8 cellular contexts compared by ENCODE assay signal in the genomic region with DNA sequence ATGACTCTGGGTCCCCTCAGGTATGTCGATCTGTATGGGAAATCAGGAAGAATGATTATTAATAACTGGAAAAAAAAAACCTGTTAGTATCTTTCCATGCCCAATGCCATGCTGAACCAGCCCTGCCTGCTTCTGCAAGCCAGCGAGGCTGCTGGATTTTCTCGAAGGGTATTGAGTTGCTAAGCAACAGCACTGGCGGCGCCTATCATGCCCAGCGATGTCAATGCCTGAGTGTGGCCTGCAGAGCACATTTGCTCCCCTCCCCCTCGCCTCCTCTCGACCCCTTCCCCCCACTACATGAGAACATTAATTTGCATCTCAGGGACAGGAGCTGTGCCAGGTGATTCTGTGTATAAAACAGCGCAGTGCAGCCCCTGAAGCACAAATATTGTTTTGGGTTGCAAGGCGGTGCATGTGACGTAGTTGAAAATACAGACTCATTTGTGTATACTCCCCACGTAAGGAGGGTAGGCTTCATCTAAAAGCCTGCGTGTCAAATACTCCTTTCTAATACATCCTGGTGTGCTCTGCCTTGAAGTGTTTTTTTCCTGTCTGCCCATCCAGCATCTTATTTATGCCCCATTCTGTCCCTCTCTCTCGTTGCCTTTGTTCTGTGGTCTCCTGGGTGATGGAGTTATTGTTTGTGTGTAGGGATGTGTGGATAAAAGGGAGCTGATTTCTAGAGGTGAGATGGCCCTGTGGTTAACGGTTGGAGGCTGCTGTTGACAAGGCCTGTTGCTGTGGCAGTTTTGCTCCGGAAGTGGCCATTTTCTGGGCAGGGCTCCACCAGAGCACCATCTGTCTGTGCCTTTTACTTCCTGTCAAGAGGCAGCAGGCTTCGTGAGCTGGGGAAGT. TPM values are rescaled to one million over a fixed set of nuclear protein-coding genes. Genes with fewer than 3 reads are reported as not detected.
DNase-seq lines count a peak whose midpoint lies in the region; ATAC-seq, FAIRE-seq and TF ChIP-seq lines count a peak whose summit lies in the region.

No MANE protein-coding gene starts in this region.

- no peak for TF ChIP-seq EP300 in H1 (IDR thresholded peaks at IDR 0.05; ENCODE audit: borderline replicate concordance in 1 of 2, low read depth in 2 of 2, low read length in 2 of 2)

- no peaks in the 10 kb centered on the region for H3K27me3 ChIP-seq in H1 (replicated peaks in 1 of 4; ENCODE audit: control insufficient read depth in 3 of 4, extremely low read depth in 1 of 4, insufficient read depth in 3 of 4, low read length in 3 of 4)
- no peaks in the 10 kb centered on the region for H3K27me3 ChIP-seq in mucosa of stomach (ENCODE audit: control insufficient read depth, insufficient read depth, low read length)

- peaks cover 2% of the 10 kb centered on the region; the same call in 1 of the 2 replicates for H3K23me2 ChIP-seq in H1 (ENCODE audit: low read depth, low read length)

- 0 out of 2 replicates have a peak overlapping the region, but pooled peaks have one; percentile 10 for H2AFZ ChIP-seq in H1 (ENCODE audit: low read length)

- WGBS in H1 (ENCODE audit: extremely low coverage in 1 of 2, insufficient coverage in 1 of 2, insufficient read length in 1 of 2, insufficient replicate concordance in 2 of 2, low coverage in 1 of 2, low lambda C conversion rate in 2 of 2, missing lambda C conversion rate in 1 of 2), 2 experiments = 37% methylated on average over 17 of the region's 17 CpGs; no CpG with 5 or more reads in 1 of the 2 experiments

- no peak overlapping the region for H2BK15ac ChIP-seq in H1 (ENCODE audit: low read length)

- no peak; a peak in 1 of 4 replicates for TF ChIP-seq RAD21 in H1 (IDR thresholded peaks at IDR 0.05 in 1 of 2, conservative IDR thresholded peaks at IDR 0.05 in 1 of 2; ENCODE audit: low read depth in 2 of 2, low read length in 2 of 2)

- TF ChIP-seq POLR2A in GM19099 (IDR thresholded peaks at IDR 0.05; ENCODE audit: extremely low read depth, insufficient read length, low read depth) = peak; percentile 63
- peak in 1 of 2 experiments; percentile 15; a peak in 1 of 3 replicates for TF ChIP-seq POLR2A in H1 (IDR thresholded peaks at IDR 0.05; ENCODE audit: control extremely low read depth in 1 of 2, low read depth in 2 of 2, low read length in 2 of 2)

- DNase-seq in AG20443 (ENCODE audit: low spot score) (peak; percentile 72), NCI-H774 (lab: John Stamatoyannopoulos, UW) (peak; percentile 76), H1 (ENCODE audit: low read depth in 1 of 2, low spot score in 2 of 2) (peak; percentile 67 to 75)
- DNase-seq in activated CD8-positive, alpha-beta memory T cell treated with anti-CD3 and anti-CD28 coated beads for 48 hours (ENCODE audit: low read depth in 2 of 3, low spot score in 2 of 3) = peak in 2 of 3 experiments; percentile 60 to 65
- DNase-seq in stimulated activated CD8-positive, alpha-beta memory T cell treated with anti-CD3 and anti-CD28 coated beads, Interleukin-7, amount 100 ng/mL, for 48 hours (ENCODE audit: extremely low read depth in 1 of 2, low read depth in 1 of 2) = peak; percentile 66 to 85

- no peak for FAIRE-seq in H1 (lab: Jason Lieb, UNC)

- peak overlapping the region; percentile 17 for H3K56ac ChIP-seq in H1 (replicated peaks; ENCODE audit: insufficient read length, low read depth, low read length)

- peak overlapping the region; percentile 99 for H2BK5ac ChIP-seq in H1 (ENCODE audit: low read depth, low read length)

- peak overlapping the region; percentile 91 for H3K27ac ChIP-seq in H1 (ENCODE audit: low read depth, low read length)

- H2AK5ac ChIP-seq in H1 (ENCODE audit: low read depth, low read length) = peak overlapping the region; percentile 79

- H3K4me3 ChIP-seq in H1 (ENCODE audit: extremely low read depth in 1 of 4, insufficient read depth in 2 of 4, low read depth in 3 of 4, low read length in 4 of 4) (peak overlapping the region in 2 of 4 experiments; percentile 8 to 48; a peak in 4 of 8 replicates), mucosa of stomach (ENCODE audit: low read length) (peak overlapping the region; percentile 58)

- peak overlapping the region; percentile 19 for H3K23ac ChIP-seq in H1 (ENCODE audit: insufficient read length)

- CTCF ChIA-PET in H1 (lab: Charles Lee; ENCODE audit: partially characterized antibody) = interaction anchor here (0.7 to 2.7 kb wide), 9 partner anchors 8 to 250 kb away, joined by 3 to 12 read pairs (median 3); no protein-coding TSS in a partner anchor

- no peaks in the 10 kb centered on the region for H4K20me1 ChIP-seq in H1 (replicated peaks in 1 of 2; ENCODE audit: control insufficient read depth in 1 of 2, insufficient read depth in 2 of 2, low read length in 2 of 2)

- H3K79me1 ChIP-seq in H1 (ENCODE audit: low read depth, low read length) = no peaks in the 10 kb centered on the region

- no peak for TF ChIP-seq CTCF in H1 (IDR thresholded peaks at IDR 0.05; ENCODE audit: control extremely low read depth in 1 of 3, insufficient read depth in 1 of 3, low read depth in 1 of 3, low read length in 3 of 3)

- peak overlapping the region; percentile 61 to 63 for H3K4me2 ChIP-seq in H1 (ENCODE audit: insufficient read depth in 1 of 2, low read depth in 2 of 2, low read length in 2 of 2)

- H3K4ac ChIP-seq in H1 (replicated peaks; ENCODE audit: insufficient read length, low read depth, low read length) = peak overlapping the region; percentile 41

- H2BK12ac ChIP-seq in H1 (ENCODE audit: low read depth, low read length) = peak overlapping the region; percentile 98

- H4K91ac ChIP-seq in H1 (replicated peaks; ENCODE audit: insufficient read length, low read length) = peak overlapping the region; percentile 75

- H3K36me3 ChIP-seq in H1 (ENCODE audit: control insufficient read depth in 2 of 4, insufficient read depth in 4 of 4, low read length in 3 of 4) (peaks cover 0 to 6% (median 2%) of the 10 kb centered on the region in 4 experiments; a peak in 2 of 8 replicates), mucosa of stomach (ENCODE audit: control insufficient read depth, insufficient read depth, low read length) (no peaks in the 10 kb centered on the region)

- H2BK120ac ChIP-seq in H1 (replicated peaks; ENCODE audit: low read depth, low read length) = peak overlapping the region; percentile 47

- H3K14ac ChIP-seq in H1 (ENCODE audit: insufficient read length) = no peak overlapping the region

- H3K4me1 ChIP-seq in H1 (replicated peaks in 1 of 4; ENCODE audit: control insufficient read depth in 3 of 4, insufficient read depth in 4 of 4, low read length in 3 of 4) (peaks cover 10 to 21% (median 14%) of the 10 kb centered on the region in 4 experiments; a peak in 6 of 7 replicates), mucosa of stomach (ENCODE audit: control insufficient read depth, insufficient read depth, low read length) (peaks cover 22% of the 10 kb centered on the region)

- H3K79me2 ChIP-seq in H1 (ENCODE audit: control insufficient read depth in 1 of 2, insufficient read depth in 2 of 2, low read length in 2 of 2) = no peaks in the 10 kb centered on the region

- H3K9ac ChIP-seq in H1 (replicated peaks in 1 of 4; ENCODE audit: extremely low read depth in 1 of 4, low read depth in 3 of 4, low read length in 3 of 4) (peak overlapping the region in 2 of 4 experiments; percentile 42 to 72; a peak in 3 of 7 replicates), mucosa of stomach (ENCODE audit: low read length) (peak overlapping the region; percentile 45)

- POLR2A ChIA-PET in H1 (lab: Charles Lee; ENCODE audit: partially characterized antibody) = interaction anchor here (0.6 to 3.0 kb wide), 19 partner anchors 9 to 670 kb away, joined by 3 to 13 read pairs (median 5); a partner anchor contains a TSS

- H3K18ac ChIP-seq in H1 (ENCODE audit: extremely low read depth, low read length) = peak overlapping the region; percentile 41

- H4K5ac ChIP-seq in H1 (ENCODE audit: insufficient read length, low read depth, low read length) = peak overlapping the region; percentile 7

- H2BK20ac ChIP-seq in H1 (ENCODE audit: low read length) = peak overlapping the region; percentile 11

- peak; percentile 38 for ATAC-seq in HG03378 (IDR thresholded peaks at IDR 0.05; ENCODE audit: unreplicated experiment)

- peaks cover 0 to 7% of the 10 kb centered on the region in 2 experiments; a peak in 1 of 4 replicates for H3K9me3 ChIP-seq in H1 (ENCODE audit: insufficient read depth in 2 of 2, low read depth in 1 of 2, low read length in 1 of 2)
- no peaks in the 10 kb centered on the region for H3K9me3 ChIP-seq in mucosa of stomach (ENCODE audit: control insufficient read depth, low read length)

- H4K8ac ChIP-seq in H1 (ENCODE audit: extremely low read depth, insufficient read depth, low read length) = peak overlapping the region; percentile 77

TF ChIP-seq in H1, 55 proteins besides CTCF, POLR2A, EP300 and RAD21 (continues in another document):
- TF ChIP-seq YY1 (IDR thresholded peaks at IDR 0.05; ENCODE audit: low read depth, low read length) (0 out of 2 replicates have a peak, but pooled peaks have one; percentile 41), PHF8 (conservative IDR thresholded peaks at IDR 0.05; ENCODE audit: low read depth, low read length) (no peak), RBBP5 (IDR thresholded peaks at IDR 0.05; ENCODE audit: borderline replicate concordance, low read depth, low read length) (peak; percentile 87; the same call in 1 of the 2 replicates), TAF1 (IDR thresholded peaks at IDR 0.05; ENCODE audit: low read depth, low read length) (0 out of 2 replicates have a peak, but pooled peaks have one; percentile 52), ASH2L (IDR thresholded peaks at IDR 0.05; ENCODE audit: low read length) (peak; percentile 93), TBP (IDR thresholded peaks at IDR 0.05; ENCODE audit: low read depth, low read length) (0 out of 2 replicates have a peak, but pooled peaks have one; percentile 15), NANOG (IDR thresholded peaks at IDR 0.05; ENCODE audit: insufficient read depth, low read depth, low read length, poor library complexity, severe bottlenecking) (peak; percentile 74), CTBP2 (IDR thresholded peaks at IDR 0.05; ENCODE audit: borderline replicate concordance, insufficient read depth, insufficient read length, low read length) (no peak), TCF12 (IDR thresholded peaks at IDR 0.05; ENCODE audit: low read depth, low read length) (0 out of 2 replicates have a peak, but pooled peaks have one; percentile 42), RNF2 (IDR thresholded peaks at IDR 0.05; ENCODE audit: borderline replicate concordance, low read depth, low read length, missing control alignments, poor library complexity, severe bottlenecking) (no peak)

RNA-seq across cellular contexts. Expression of a gene that starts 32.7 kb away (rescaled TPM):
- 267 and 271 TPM in 2 replicates for total RNA-seq in H1 (2021; fragmentation: NEBNext Ultra II Directional; extraction: Animal tissue kit (Norgen Biotek cat#: 25700))
- polyA plus RNA-seq in H1 (2011; rRNA removed) = 152 and 251 TPM in 2 replicates
- 304 TPM for polyA plus RNA-seq in H1 (2011; cell fraction: cytosol; rRNA removed)
- polyA plus RNA-seq in H1 (2011; cell fraction: nucleus; rRNA removed) = 123 TPM
- polyA plus RNA-seq in H1 (2012, experiment 1 of 2) = 327 to 385 TPM (median 339 TPM) in 4 replicates
- 102 TPM for polyA plus RNA-seq in H1 (2012, experiment 2 of 2)
- polyA plus RNA-seq in H1 (2013, experiment 1 of 2) = 472 TPM
- 490 TPM for polyA plus RNA-seq in H1 (2013, experiment 2 of 2)
- polyA minus RNA-seq in H1 (2011; rRNA and poly(A)+ RNA removed) = 126 and 191 TPM in 2 replicates
- 69.6 TPM for polyA minus RNA-seq in H1 (2011; cell fraction: cytosol; rRNA and poly(A)+ RNA removed)
- polyA minus RNA-seq in H1 (2011; cell fraction: nucleus; rRNA and poly(A)+ RNA removed) = 53.1 TPM
